ENCODE assay signal across 2 cellular contexts in the genomic region with DNA sequence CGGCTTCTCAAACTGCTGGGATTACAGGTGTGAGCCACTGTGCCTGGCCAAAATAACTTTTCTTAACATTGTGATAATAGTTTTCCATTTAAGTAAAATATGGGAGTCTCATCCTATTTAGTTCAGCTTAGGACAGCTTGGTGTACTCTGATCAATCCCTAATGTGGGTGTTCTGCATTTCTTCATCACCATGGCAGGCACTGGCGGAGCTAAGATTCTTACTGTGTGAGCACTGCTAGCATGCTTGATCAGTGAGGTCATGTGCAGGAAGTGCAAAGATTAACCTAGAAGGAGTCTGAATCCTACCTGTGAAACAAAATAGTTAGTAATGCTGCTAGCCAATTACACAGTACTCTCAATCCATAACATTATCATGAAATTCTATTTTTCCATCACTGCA.
TF ChIP-seq lines count a peak whose summit lies in the region.

No MANE protein-coding gene starts in this region.

TF ChIP-seq in SK-N-SH treated with all-trans-retinoic acid at 6 μM for 48 hours, 23 proteins besides CTCF, POLR2A, EP300 and RAD21 (continued from another document):
- TF ChIP-seq PATZ1 (CRISPR knock-in tag; IDR thresholded peaks at IDR 0.05; ENCODE audit: borderline replicate concordance), result no peak
- TF ChIP-seq BACH2 (CRISPR knock-in tag; IDR thresholded peaks at IDR 0.05; ENCODE audit: borderline replicate concordance), result no peak
- TF ChIP-seq, protein P1, sequence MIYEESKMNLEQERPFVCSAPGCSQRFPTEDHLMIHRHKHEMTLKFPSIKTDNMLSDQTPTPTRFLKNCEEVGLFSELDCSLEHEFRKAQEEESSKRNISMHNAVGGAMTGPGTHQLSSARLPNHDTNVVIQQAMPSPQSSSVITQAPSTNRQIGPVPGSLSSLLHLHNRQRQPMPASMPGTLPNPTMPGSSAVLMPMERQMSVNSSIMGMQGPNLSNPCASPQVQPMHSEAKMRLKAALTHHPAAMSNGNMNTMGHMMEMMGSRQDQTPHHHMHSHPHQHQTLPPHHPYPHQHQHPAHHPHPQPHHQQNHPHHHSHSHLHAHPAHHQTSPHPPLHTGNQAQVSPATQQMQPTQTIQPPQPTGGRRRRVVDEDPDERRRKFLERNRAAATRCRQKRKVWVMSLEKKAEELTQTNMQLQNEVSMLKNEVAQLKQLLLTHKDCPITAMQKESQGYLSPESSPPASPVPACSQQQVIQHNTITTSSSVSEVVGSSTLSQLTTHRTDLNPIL (CRISPR knock-in tag; IDR thresholded peaks at IDR 0.05; ENCODE audit: low read depth), result no peak
- no peak for TF ChIP-seq TSHZ2 (CRISPR knock-in tag; IDR thresholded peaks at IDR 0.05)
TF ChIP-seq in SK-N-SH treated with all-trans-retinoic acid at 6 μM for 48 hours: peak in this region for 1.

TF ChIP-seq in SK-N-SH, 30 proteins besides CTCF, POLR2A, EP300 and RAD21 (continued from another document):
- TF ChIP-seq, protein P2, sequence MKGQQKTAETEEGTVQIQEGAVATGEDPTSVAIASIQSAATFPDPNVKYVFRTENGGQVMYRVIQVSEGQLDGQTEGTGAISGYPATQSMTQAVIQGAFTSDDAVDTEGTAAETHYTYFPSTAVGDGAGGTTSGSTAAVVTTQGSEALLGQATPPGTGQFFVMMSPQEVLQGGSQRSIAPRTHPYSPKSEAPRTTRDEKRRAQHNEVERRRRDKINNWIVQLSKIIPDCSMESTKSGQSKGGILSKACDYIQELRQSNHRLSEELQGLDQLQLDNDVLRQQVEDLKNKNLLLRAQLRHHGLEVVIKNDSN (IDR thresholded peaks at IDR 0.05; ENCODE audit: borderline replicate concordance, low read depth), result no peak
- no peak for TF ChIP-seq FOXJ3 (CRISPR knock-in tag; IDR thresholded peaks at IDR 0.05)
- TF ChIP-seq YY1 (IDR thresholded peaks at IDR 0.05; ENCODE audit: low read depth), result no peak
- no peak for TF ChIP-seq RXRA (IDR thresholded peaks at IDR 0.05; ENCODE audit: borderline replicate concordance, low read depth)
- TF ChIP-seq, protein P3, sequence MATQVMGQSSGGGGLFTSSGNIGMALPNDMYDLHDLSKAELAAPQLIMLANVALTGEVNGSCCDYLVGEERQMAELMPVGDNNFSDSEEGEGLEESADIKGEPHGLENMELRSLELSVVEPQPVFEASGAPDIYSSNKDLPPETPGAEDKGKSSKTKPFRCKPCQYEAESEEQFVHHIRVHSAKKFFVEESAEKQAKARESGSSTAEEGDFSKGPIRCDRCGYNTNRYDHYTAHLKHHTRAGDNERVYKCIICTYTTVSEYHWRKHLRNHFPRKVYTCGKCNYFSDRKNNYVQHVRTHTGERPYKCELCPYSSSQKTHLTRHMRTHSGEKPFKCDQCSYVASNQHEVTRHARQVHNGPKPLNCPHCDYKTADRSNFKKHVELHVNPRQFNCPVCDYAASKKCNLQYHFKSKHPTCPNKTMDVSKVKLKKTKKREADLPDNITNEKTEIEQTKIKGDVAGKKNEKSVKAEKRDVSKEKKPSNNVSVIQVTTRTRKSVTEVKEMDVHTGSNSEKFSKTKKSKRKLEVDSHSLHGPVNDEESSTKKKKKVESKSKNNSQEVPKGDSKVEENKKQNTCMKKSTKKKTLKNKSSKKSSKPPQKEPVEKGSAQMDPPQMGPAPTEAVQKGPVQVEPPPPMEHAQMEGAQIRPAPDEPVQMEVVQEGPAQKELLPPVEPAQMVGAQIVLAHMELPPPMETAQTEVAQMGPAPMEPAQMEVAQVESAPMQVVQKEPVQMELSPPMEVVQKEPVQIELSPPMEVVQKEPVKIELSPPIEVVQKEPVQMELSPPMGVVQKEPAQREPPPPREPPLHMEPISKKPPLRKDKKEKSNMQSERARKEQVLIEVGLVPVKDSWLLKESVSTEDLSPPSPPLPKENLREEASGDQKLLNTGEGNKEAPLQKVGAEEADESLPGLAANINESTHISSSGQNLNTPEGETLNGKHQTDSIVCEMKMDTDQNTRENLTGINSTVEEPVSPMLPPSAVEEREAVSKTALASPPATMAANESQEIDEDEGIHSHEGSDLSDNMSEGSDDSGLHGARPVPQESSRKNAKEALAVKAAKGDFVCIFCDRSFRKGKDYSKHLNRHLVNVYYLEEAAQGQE (IDR thresholded peaks at IDR 0.05; ENCODE audit: low read depth, low read length), result no peak
- no peak for TF ChIP-seq ELF1 (IDR thresholded peaks at IDR 0.05)
- TF ChIP-seq RFX5 (IDR thresholded peaks at IDR 0.05; ENCODE audit: low read length), result no peak
- TF ChIP-seq, protein P4, sequence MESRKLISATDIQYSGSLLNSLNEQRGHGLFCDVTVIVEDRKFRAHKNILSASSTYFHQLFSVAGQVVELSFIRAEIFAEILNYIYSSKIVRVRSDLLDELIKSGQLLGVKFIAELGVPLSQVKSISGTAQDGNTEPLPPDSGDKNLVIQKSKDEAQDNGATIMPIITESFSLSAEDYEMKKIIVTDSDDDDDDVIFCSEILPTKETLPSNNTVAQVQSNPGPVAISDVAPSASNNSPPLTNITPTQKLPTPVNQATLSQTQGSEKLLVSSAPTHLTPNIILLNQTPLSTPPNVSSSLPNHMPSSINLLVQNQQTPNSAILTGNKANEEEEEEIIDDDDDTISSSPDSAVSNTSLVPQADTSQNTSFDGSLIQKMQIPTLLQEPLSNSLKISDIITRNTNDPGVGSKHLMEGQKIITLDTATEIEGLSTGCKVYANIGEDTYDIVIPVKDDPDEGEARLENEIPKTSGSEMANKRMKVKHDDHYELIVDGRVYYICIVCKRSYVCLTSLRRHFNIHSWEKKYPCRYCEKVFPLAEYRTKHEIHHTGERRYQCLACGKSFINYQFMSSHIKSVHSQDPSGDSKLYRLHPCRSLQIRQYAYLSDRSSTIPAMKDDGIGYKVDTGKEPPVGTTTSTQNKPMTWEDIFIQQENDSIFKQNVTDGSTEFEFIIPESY (IDR thresholded peaks at IDR 0.05; ENCODE audit: borderline replicate concordance, low read depth), result no peak
TF ChIP-seq in SK-N-SH: peak in this region for 0.
